Comparison of ENCODE assay signal across 8 cellular contexts in the genomic region with DNA sequence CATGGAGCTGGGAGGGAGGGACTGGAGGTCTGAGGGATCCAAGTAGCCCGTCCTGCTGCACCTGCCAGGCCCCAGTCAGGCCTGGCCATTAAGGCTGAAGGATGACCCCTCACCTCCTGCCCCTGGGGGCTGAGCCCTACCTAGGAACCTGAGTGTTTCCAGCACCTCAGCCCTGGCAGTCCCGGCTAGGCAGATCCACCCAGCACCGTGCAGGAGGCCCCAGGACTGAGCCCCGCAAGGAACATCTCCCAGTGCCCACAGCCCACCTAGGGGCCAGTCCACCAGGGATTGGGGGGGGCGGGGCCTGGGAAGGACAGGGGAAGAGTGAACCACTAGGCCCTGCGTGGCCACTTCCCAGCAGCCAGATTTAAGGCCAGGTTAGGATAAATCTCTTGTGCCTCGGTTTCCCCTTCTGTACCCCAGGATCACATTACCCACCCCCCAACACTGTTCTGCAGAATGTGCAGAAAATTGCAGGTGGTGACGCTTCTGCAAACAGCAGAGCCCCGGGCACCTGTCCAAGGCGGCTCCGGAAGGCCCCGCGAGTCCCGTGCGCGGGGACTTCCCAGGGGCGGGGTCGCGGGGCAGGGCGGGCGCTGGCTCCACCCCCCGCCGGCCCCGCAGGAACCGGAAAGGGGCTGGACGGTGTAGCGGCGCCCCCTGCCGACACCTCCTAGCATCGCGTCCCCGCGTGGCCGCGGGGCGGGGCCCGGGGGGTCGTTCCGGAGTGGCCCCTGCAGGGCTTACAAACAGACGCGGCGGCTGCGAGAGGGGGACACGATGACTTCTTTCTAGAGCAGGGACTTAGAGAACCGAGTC. TPM values are rescaled to one million over a fixed set of nuclear protein-coding genes. Genes with fewer than 3 reads are reported as not detected.
DNase-seq lines count a peak whose midpoint lies in the region; ATAC-seq and TF ChIP-seq lines count a peak whose summit lies in the region.

No MANE protein-coding gene starts in this region.

- H3K9me3 ChIP-seq in cardiac muscle cell (ENCODE audit: low read depth), result no peaks in the 10 kb centered on the region
- no peaks in the 10 kb centered on the region for H3K9me3 ChIP-seq in upper lobe of right lung

- H3K4me3 Mint-ChIP-seq in progenitor cell of endocrine pancreas (ENCODE audit: low read depth), result peak overlapping the region; percentile 40

- ATAC-seq in GM21737 (IDR thresholded peaks at IDR 0.05; ENCODE audit: unreplicated experiment) (peak; percentile 62), SK-N-SH treated with all-trans-retinoic acid at 6 μM for 48 hours (peak; percentile 82), upper lobe of right lung (peak; percentile 84)

- no peaks in the 10 kb centered on the region for H3K36me3 Mint-ChIP-seq in progenitor cell of endocrine pancreas (ENCODE audit: insufficient read depth)

- H3K27me3 ChIP-seq in cardiac muscle cell (no peaks in the 10 kb centered on the region), upper lobe of right lung (no peaks in the 10 kb centered on the region)

- H3K36me3 ChIP-seq in cardiac muscle cell (no peaks in the 10 kb centered on the region), upper lobe of right lung (no peaks in the 10 kb centered on the region)

- TF ChIP-seq CTCF in cardiac muscle cell (IDR thresholded peaks at IDR 0.05; ENCODE audit: low read depth, low read length), result peak; percentile 86
- peak; percentile 99 for TF ChIP-seq CTCF in progenitor cell of endocrine pancreas (IDR thresholded peaks at IDR 0.05; ENCODE audit: unreplicated experiment)
- TF ChIP-seq CTCF in upper lobe of right lung (IDR thresholded peaks at IDR 0.05), result peak; percentile 94

- H3K27ac Mint-ChIP-seq in progenitor cell of endocrine pancreas, result no peak overlapping the region

- H3K4me1 Mint-ChIP-seq in progenitor cell of endocrine pancreas (ENCODE audit: low read depth), result no peaks in the 10 kb centered on the region

- H3K27ac ChIP-seq in cardiac muscle cell (no peak overlapping the region), upper lobe of right lung (peak overlapping the region; percentile 60)

- peaks cover 3% of the 10 kb centered on the region for H3K27me3 Mint-ChIP-seq in progenitor cell of endocrine pancreas

- H3K4me3 ChIP-seq in cardiac muscle cell (peak overlapping the region; percentile 12), upper lobe of right lung (peak overlapping the region; percentile 13)

- DNase-seq in EL, result peak; percentile 70
- DNase-seq in KG1 (lab: John Stamatoyannopoulos, UW), result peak; percentile 69
- DNase-seq in activated naive CD4-positive, alpha-beta T cell treated with anti-CD3 and anti-CD28 coated beads, Interleukin-2, amount 50 U/mL, for 16 hours, result peak; percentile 90
- peak; percentile 71 to 84 for DNase-seq in cardiac muscle cell (ENCODE audit: low read depth in 1 of 2, low spot score in 1 of 2)
- peak; percentile 91 for DNase-seq in progenitor cell of endocrine pancreas (ENCODE audit: low spot score, unreplicated experiment)
- DNase-seq in upper lobe of right lung, result peak; percentile 95

- intact Hi-C loops in upper lobe of right lung (cut with DNase I), result loop anchor here (5.0 to 10.0 kb wide), 2 partner anchors 61 to 228 kb away; no protein-coding TSS in a partner anchor

- no peaks in the 10 kb centered on the region for H3K9me3 Mint-ChIP-seq in progenitor cell of endocrine pancreas (ENCODE audit: low read depth)

- H3K4me1 ChIP-seq in cardiac muscle cell (ENCODE audit: low read depth) (peaks cover 9% of the 10 kb centered on the region), upper lobe of right lung (peaks cover 22% of the 10 kb centered on the region)

TF ChIP-seq in SK-N-SH treated with all-trans-retinoic acid at 6 μM for 48 hours, 23 proteins besides CTCF, POLR2A, EP300 and RAD21:
- TF ChIP-seq PPARA (CRISPR knock-in tag; IDR thresholded peaks at IDR 0.05; ENCODE audit: borderline replicate concordance) (no peak), BACH2 (CRISPR knock-in tag; IDR thresholded peaks at IDR 0.05; ENCODE audit: borderline replicate concordance) (no peak), TCF4 (CRISPR knock-in tag; IDR thresholded peaks at IDR 0.05; ENCODE audit: borderline replicate concordance) (no peak), SNAI2 (CRISPR knock-in tag; IDR thresholded peaks at IDR 0.05) (no peak), ZFP3 (CRISPR knock-in tag; IDR thresholded peaks at IDR 0.05) (no peak), ZNF565 (CRISPR knock-in tag; conservative IDR thresholded peaks at IDR 0.05; ENCODE audit: low read depth) (no peak), ZFP30 (CRISPR knock-in tag; IDR thresholded peaks at IDR 0.05) (no peak), CSDC2 (CRISPR knock-in tag; IDR thresholded peaks at IDR 0.05) (no peak), RARB (CRISPR knock-in tag; IDR thresholded peaks at IDR 0.05) (no peak), ARNTL (CRISPR knock-in tag; IDR thresholded peaks at IDR 0.05; ENCODE audit: borderline replicate concordance, low read depth) (no peak), ZNF8 (CRISPR knock-in tag; IDR thresholded peaks at IDR 0.05) (no peak), GLIS3 (CRISPR knock-in tag; IDR thresholded peaks at IDR 0.05) (no peak), CSRNP3 (CRISPR knock-in tag; IDR thresholded peaks at IDR 0.05) (no peak), OSR1 (CRISPR knock-in tag; IDR thresholded peaks at IDR 0.05) (no peak)
- TF ChIP-seq, protein P1, sequence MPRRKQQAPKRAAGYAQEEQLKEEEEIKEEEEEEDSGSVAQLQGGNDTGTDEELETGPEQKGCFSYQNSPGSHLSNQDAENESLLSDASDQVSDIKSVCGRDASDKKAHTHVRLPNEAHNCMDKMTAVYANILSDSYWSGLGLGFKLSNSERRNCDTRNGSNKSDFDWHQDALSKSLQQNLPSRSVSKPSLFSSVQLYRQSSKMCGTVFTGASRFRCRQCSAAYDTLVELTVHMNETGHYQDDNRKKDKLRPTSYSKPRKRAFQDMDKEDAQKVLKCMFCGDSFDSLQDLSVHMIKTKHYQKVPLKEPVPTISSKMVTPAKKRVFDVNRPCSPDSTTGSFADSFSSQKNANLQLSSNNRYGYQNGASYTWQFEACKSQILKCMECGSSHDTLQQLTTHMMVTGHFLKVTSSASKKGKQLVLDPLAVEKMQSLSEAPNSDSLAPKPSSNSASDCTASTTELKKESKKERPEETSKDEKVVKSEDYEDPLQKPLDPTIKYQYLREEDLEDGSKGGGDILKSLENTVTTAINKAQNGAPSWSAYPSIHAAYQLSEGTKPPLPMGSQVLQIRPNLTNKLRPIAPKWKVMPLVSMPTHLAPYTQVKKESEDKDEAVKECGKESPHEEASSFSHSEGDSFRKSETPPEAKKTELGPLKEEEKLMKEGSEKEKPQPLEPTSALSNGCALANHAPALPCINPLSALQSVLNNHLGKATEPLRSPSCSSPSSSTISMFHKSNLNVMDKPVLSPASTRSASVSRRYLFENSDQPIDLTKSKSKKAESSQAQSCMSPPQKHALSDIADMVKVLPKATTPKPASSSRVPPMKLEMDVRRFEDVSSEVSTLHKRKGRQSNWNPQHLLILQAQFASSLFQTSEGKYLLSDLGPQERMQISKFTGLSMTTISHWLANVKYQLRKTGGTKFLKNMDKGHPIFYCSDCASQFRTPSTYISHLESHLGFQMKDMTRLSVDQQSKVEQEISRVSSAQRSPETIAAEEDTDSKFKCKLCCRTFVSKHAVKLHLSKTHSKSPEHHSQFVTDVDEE (CRISPR knock-in tag; IDR thresholded peaks at IDR 0.05), result no peak
- TF ChIP-seq, protein P2, sequence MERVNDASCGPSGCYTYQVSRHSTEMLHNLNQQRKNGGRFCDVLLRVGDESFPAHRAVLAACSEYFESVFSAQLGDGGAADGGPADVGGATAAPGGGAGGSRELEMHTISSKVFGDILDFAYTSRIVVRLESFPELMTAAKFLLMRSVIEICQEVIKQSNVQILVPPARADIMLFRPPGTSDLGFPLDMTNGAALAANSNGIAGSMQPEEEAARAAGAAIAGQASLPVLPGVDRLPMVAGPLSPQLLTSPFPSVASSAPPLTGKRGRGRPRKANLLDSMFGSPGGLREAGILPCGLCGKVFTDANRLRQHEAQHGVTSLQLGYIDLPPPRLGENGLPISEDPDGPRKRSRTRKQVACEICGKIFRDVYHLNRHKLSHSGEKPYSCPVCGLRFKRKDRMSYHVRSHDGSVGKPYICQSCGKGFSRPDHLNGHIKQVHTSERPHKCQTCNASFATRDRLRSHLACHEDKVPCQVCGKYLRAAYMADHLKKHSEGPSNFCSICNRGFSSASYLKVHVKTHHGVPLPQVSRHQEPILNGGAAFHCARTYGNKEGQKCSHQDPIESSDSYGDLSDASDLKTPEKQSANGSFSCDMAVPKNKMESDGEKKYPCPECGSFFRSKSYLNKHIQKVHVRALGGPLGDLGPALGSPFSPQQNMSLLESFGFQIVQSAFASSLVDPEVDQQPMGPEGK (CRISPR knock-in tag; IDR thresholded peaks at IDR 0.05; ENCODE audit: borderline replicate concordance), result no peak
TF ChIP-seq in SK-N-SH treated with all-trans-retinoic acid at 6 μM for 48 hours: peak in this region for 0.

RNA-seq across cellular contexts. Expression of gene PWWP2B, which starts 55.9 kb away (rescaled TPM):
- 28.3 and 35.7 TPM in 2 replicates for total RNA-seq in cardiac muscle cell
- polyA plus RNA-seq in cardiac muscle cell, result 11.7 and 11.8 TPM in 2 replicates
- total RNA-seq in progenitor cell of endocrine pancreas, result 23.2 and 24.3 TPM in 2 replicates
- total RNA-seq in upper lobe of right lung, result 26.0 TPM
